In genomic region chr7:44607141-44608068, GRCh38 we compare ENCODE assay signal across 8 cellular contexts. TPM values are rescaled to one million over a fixed set of nuclear protein-coding genes. Genes with fewer than 3 reads are reported as not detected.
DNase-seq lines count a peak whose midpoint lies in the region; ATAC-seq and TF ChIP-seq lines count a peak whose summit lies in the region.

No MANE protein-coding gene starts in this region.

- H3K36me3 ChIP-seq in BLaER1 (no peaks in the 10 kb centered on the region), Karpas-422 (ENCODE audit: insufficient read depth, low read length) (peaks cover 3% of the 10 kb centered on the region; the same call in 1 of the 2 replicates), colonic mucosa (no peaks in the 10 kb centered on the region)

- H3K9ac ChIP-seq in BLaER1 (peak overlapping the region; percentile 82), Karpas-422 (ENCODE audit: low read length) (peak overlapping the region; percentile 92), colonic mucosa (ENCODE audit: low read depth in 2 of 2, low read length in 2 of 2) (peak overlapping the region; percentile 78 to 93)

- peaks cover 37% of the 10 kb centered on the region for H3K4me1 ChIP-seq in BLaER1
- peaks cover 41% of the 10 kb centered on the region for H3K4me1 ChIP-seq in Karpas-422 (ENCODE audit: low read length)
- no peaks in the 10 kb centered on the region for H3K4me1 ChIP-seq in colonic mucosa

- H4K20me1 ChIP-seq in BLaER1 = peaks cover 37% of the 10 kb centered on the region
- no peaks in the 10 kb centered on the region for H4K20me1 ChIP-seq in Karpas-422 (ENCODE audit: insufficient read depth, low read depth, low read length)

- H3K36me3 Mint-ChIP-seq in natural killer cell treated with Interleukin-12 subunit alpha and Interleukin-12 subunit beta and Interleukin-15 and Interleukin-18, amount 100 ng/mL, for 72 hours = no peaks in the 10 kb centered on the region

- peaks cover 54% of the 10 kb centered on the region for H3K79me2 ChIP-seq in Karpas-422 (ENCODE audit: low read length)

- H3K4me1 Mint-ChIP-seq in natural killer cell treated with Interleukin-12 subunit alpha and Interleukin-12 subunit beta and Interleukin-15 and Interleukin-18, amount 100 ng/mL, for 72 hours (ENCODE audit: low read depth in 2 of 2) = peaks cover 29 to 49% of the 10 kb centered on the region in 2 donors

- intact Hi-C loops in colonic mucosa (cut with DNase I) = loop anchor here (10.0 kb wide), 1 partner anchor 507 kb away; the partner anchor contains the start of gene TBRG4

- peak overlapping the region; percentile 89 to 92 for H3K27ac Mint-ChIP-seq in natural killer cell treated with Interleukin-12 subunit alpha and Interleukin-12 subunit beta and Interleukin-15 and Interleukin-18, amount 100 ng/mL, for 72 hours

- TF ChIP-seq CTCF in colonic mucosa (IDR thresholded peaks at IDR 0.05) = no peak

- H3K27ac ChIP-seq in BLaER1 (peak overlapping the region; percentile 76), Karpas-422 (ENCODE audit: low read length) (peak overlapping the region; percentile 78), colonic mucosa (peak overlapping the region; percentile 97)

- no peaks in the 10 kb centered on the region for H3K9me2 ChIP-seq in Karpas-422 (replicated peaks; ENCODE audit: insufficient read depth, low read length)

- peak overlapping the region; percentile 66; the same call in 1 of the 2 replicates for H2AFZ ChIP-seq in Karpas-422 (ENCODE audit: low read length)

- peak overlapping the region; percentile 88 for H3K4me3 Mint-ChIP-seq in natural killer cell treated with Interleukin-12 subunit alpha and Interleukin-12 subunit beta and Interleukin-15 and Interleukin-18, amount 100 ng/mL, for 72 hours

- H3K9me3 Mint-ChIP-seq in natural killer cell treated with Interleukin-12 subunit alpha and Interleukin-12 subunit beta and Interleukin-15 and Interleukin-18, amount 100 ng/mL, for 72 hours = no peaks in the 10 kb centered on the region

- DNase-seq in Karpas-422 = peak; percentile 46
- DNase-seq in colonic mucosa = no peak
- no peak for DNase-seq in natural killer cell treated with Interleukin-12 subunit alpha and Interleukin-12 subunit beta and Interleukin-15 and Interleukin-18, amount 100 ng/mL, for 72 hours (ENCODE audit: low spot score)
- no peak for DNase-seq in NCI-H2029 treated with DMSO at 0.1 percent for 48 hours (lab: John Stamatoyannopoulos, UW)

- H3K4me3 ChIP-seq in BLaER1 (peak overlapping the region; percentile 77), Karpas-422 (ENCODE audit: low read length) (peak overlapping the region; percentile 94), colonic mucosa (peak overlapping the region; percentile 70)

- ATAC-seq in natural killer cell treated with Interleukin-12 subunit alpha and Interleukin-12 subunit beta and Interleukin-15 and Interleukin-18, amount 100 ng/mL, for 72 hours = no peak
- ATAC-seq in GM21526 (IDR thresholded peaks at IDR 0.05; ENCODE audit: low FRiP score, unreplicated experiment) = no peak
- no peak for ATAC-seq in HG02642 (IDR thresholded peaks at IDR 0.05; ENCODE audit: poor library complexity, unreplicated experiment)
- no peak for ATAC-seq in GM21717 (IDR thresholded peaks at IDR 0.05; ENCODE audit: unreplicated experiment)

- H3K27me3 ChIP-seq in BLaER1 (no peaks in the 10 kb centered on the region), Karpas-422 (ENCODE audit: low read length) (no peaks in the 10 kb centered on the region), colonic mucosa (no peaks in the 10 kb centered on the region)

- H3K4me2 ChIP-seq in BLaER1 (peak overlapping the region; percentile 88), Karpas-422 (ENCODE audit: low read depth, low read length, poor library complexity, severe bottlenecking) (peak overlapping the region; percentile 99)

- H3K27me3 Mint-ChIP-seq in natural killer cell treated with Interleukin-12 subunit alpha and Interleukin-12 subunit beta and Interleukin-15 and Interleukin-18, amount 100 ng/mL, for 72 hours = peaks cover 0 to 2% of the 10 kb centered on the region in 2 donors

- H3K9me3 ChIP-seq in BLaER1 = no peaks in the 10 kb centered on the region
- no peaks in the 10 kb centered on the region for H3K9me3 ChIP-seq in Karpas-422 (ENCODE audit: low read length)
- no peaks in the 10 kb centered on the region for H3K9me3 ChIP-seq in colonic mucosa

RNA-seq across cellular contexts. Expression of gene OGDH, which starts 1.0 kb away (rescaled TPM):
- 24.9 and 34.9 TPM in 2 replicates for total RNA-seq in Karpas-422 (2014; rRNA removed; shearing (Covaris generic); ENCODE audit: low replicate concordance)
- total RNA-seq in colonic mucosa = 100 to 1,000 TPM; 142 to 164 TPM
- total RNA-seq in natural killer cell treated with Interleukin-12 subunit alpha and Interleukin-12 subunit beta and Interleukin-15 and Interleukin-18, amount 100 ng/mL, for 72 hours = 100 to 1,000 TPM in 1 of 2 donors, 10 to 100 TPM in 1; 84.8 to 116 TPM

RNA-seq across cellular contexts. Expression of gene TMED4, which starts 25.4 kb away (rescaled TPM):
- 62.0 and 66.2 TPM in 2 replicates for total RNA-seq in Karpas-422 (2014; rRNA removed; shearing (Covaris generic); ENCODE audit: low replicate concordance)
- 10 to 100 TPM; 81.7 to 96.9 TPM for total RNA-seq in colonic mucosa
- total RNA-seq in natural killer cell treated with Interleukin-12 subunit alpha and Interleukin-12 subunit beta and Interleukin-15 and Interleukin-18, amount 100 ng/mL, for 72 hours = 100 to 1,000 TPM in 1 of 2 donors, 10 to 100 TPM in 1; 97.9 to 104 TPM

RNA-seq across cellular contexts. Expression of gene DDX56, which starts 33.7 kb away (rescaled TPM):
- total RNA-seq in Karpas-422 (2014; rRNA removed; shearing (Covaris generic); ENCODE audit: low replicate concordance) = 66.8 and 73.3 TPM in 2 replicates
- total RNA-seq in colonic mucosa = 10 to 100 TPM; 41.1 to 90.6 TPM
- total RNA-seq in natural killer cell treated with Interleukin-12 subunit alpha and Interleukin-12 subunit beta and Interleukin-15 and Interleukin-18, amount 100 ng/mL, for 72 hours = 100 to 1,000 TPM in 1 of 2 donors, 10 to 100 TPM in 1; 99.7 to 208 TPM
